12 cellular contexts compared by ENCODE assay signal in the genomic region with DNA sequence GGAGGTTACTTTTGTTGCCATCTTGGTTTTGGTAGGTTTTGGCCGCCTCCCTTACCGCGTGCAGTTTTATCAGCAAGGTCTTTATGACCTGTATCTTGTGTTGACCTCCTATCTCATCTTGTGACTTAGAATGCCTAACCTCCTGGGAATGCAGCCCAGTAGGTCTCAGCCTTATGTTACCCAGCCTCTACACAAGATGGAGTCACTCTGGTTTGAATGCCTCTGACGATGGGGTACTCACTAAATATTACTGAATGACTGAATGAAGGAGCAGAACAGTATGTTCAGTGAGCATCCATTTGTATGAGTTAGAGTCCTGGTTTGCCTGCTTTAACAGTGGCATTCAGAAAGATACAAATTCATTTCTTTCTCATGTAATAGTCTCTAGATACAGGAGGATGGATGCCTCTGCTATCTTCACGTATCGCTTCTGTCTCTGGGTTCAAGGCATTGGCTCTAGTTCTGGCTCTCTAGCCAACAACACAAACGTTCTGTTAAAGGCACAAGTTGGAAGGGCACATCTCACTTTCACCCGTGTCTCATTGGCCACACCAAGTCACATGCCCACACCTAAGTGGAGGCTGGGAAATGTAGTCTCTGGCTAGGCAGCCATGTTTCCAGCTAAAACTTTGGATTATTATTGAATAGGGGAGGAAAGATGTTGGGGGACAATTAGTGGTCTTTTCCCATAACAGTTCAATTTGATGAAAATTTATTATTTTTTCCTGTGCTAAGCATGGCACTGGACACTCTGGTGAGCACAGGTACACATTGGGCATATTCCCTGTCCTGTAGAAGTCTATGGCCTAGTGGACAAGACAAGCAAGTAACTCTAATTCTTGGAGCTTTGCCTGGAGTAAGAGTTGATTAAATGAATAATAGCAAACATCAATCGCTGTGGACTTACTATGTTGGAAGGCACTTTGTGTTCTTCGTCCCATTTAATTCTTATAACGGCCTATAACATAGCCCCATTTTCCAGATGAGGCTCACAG.
A peak's percentile ranks its signal among the peaks of the same experiment; 100 is the strongest.
DNase-seq lines count a peak whose midpoint lies in the region; ATAC-seq, FAIRE-seq and TF ChIP-seq lines count a peak whose summit lies in the region.
"Had no signal": no experiment of that assay in that cellular context is flagged by ENCODE, and none has a peak within 500 bp of the region (broad histone marks: within the 10 kb centered on the region; RNA-seq: fewer than 3 reads in every experiment).

No MANE protein-coding gene starts in this region.

- in situ Hi-C loops in HepG2 (cut with HindIII; ENCODE audit: extremely low pct_ligation_motif_present, low pct_unique_long_range_greater_than_20kb), result no loop called here

- no peaks in the 10 kb centered on the region for H3K36me3 Mint-ChIP-seq in activated T-helper 17 cell treated with anti-CD3 and anti-CD28 coated beads, Interleukin-2, amount 50 U/mL, for 72 hours (ENCODE audit: low read depth)

- no peak overlapping the region for H3K4me3 Mint-ChIP-seq in activated T-helper 17 cell treated with anti-CD3 and anti-CD28 coated beads, Interleukin-2, amount 50 U/mL, for 72 hours
- H3K4me3 Mint-ChIP-seq: activated naive CD4-positive, alpha-beta T cell treated with anti-CD3 and anti-CD28 coated beads for 36 hours had no signal

- H3K9me3 ChIP-seq in HepG2 (ENCODE audit: low read length) (no peaks in the 10 kb centered on the region), suprapubic skin (no peaks in the 10 kb centered on the region), left ventricle myocardium inferior (replicated peaks) (no peaks in the 10 kb centered on the region)
- H3K9me3 ChIP-seq: prostate gland had no signal

- no peak overlapping the region for H3K4me2 ChIP-seq in HepG2 (ENCODE audit: low read depth, low read length)

- peaks cover 3% of the 10 kb centered on the region for H3K9me3 Mint-ChIP-seq in activated T-helper 17 cell treated with anti-CD3 and anti-CD28 coated beads, Interleukin-2, amount 50 U/mL, for 72 hours
- H3K9me3 Mint-ChIP-seq: activated naive CD4-positive, alpha-beta T cell treated with anti-CD3 and anti-CD28 coated beads for 36 hours had no signal

- H3K27me3 ChIP-seq in HepG2 (ENCODE audit: control insufficient read depth in 1 of 2, insufficient read depth in 2 of 2, low read length in 2 of 2) (no peaks in the 10 kb centered on the region), suprapubic skin (no peaks in the 10 kb centered on the region), left ventricle myocardium inferior (ENCODE audit: low read depth) (peaks cover 29% of the 10 kb centered on the region)

- intact Hi-C loops in HepG2 (cut with micrococcal nuclease; ENCODE audit: unreplicated experiment), result no loop called here
- intact Hi-C loops in cardiac septum (cut with DNase I), result no loop called here
- intact Hi-C loops in left ventricle myocardium inferior (cut with micrococcal nuclease), result no loop called here

- H3K4me1 ChIP-seq in HepG2 (ENCODE audit: insufficient read depth, low read length), result no peaks in the 10 kb centered on the region
- no peaks in the 10 kb centered on the region for H3K4me1 ChIP-seq in suprapubic skin
- no peaks in the 10 kb centered on the region for H3K4me1 ChIP-seq in left ventricle myocardium inferior
- H3K4me1 ChIP-seq: prostate gland had no signal

- FAIRE-seq in HepG2 (lab: Jason Lieb, UNC), result no peak

- no peak overlapping the region for H2AFZ ChIP-seq in HepG2 (ENCODE audit: low read length)

- TF ChIP-seq EP300 in Ishikawa (IDR thresholded peaks at IDR 0.05; ENCODE audit: borderline replicate concordance) (no peak), HepG2 (IDR thresholded peaks at IDR 0.05; ENCODE audit: low read depth in 2 of 2, low read length in 2 of 2) (no peak), HepG2 (CRISPR knock-in tag; IDR thresholded peaks at IDR 0.05; ENCODE audit: borderline replicate concordance) (no peak), suprapubic skin (IDR thresholded peaks at IDR 0.05) (no peak)

- no peaks in the 10 kb centered on the region for H3K36me3 ChIP-seq in HepG2 (replicated peaks in 1 of 2; ENCODE audit: control insufficient read depth in 1 of 2, insufficient read depth in 2 of 2, low read length in 2 of 2)
- H3K36me3 ChIP-seq in suprapubic skin, result no peaks in the 10 kb centered on the region
- H3K36me3 ChIP-seq in left ventricle myocardium inferior, result no peaks in the 10 kb centered on the region
- H3K36me3 ChIP-seq: prostate gland had no signal

- H3K4me1 Mint-ChIP-seq in activated T-helper 17 cell treated with anti-CD3 and anti-CD28 coated beads, Interleukin-2, amount 50 U/mL, for 72 hours, result peaks cover 7% of the 10 kb centered on the region

- no peaks in the 10 kb centered on the region for H4K20me1 ChIP-seq in HepG2 (ENCODE audit: insufficient read depth, low read length)

- peaks cover 9% of the 10 kb centered on the region for H3K27me3 Mint-ChIP-seq in activated T-helper 17 cell treated with anti-CD3 and anti-CD28 coated beads, Interleukin-2, amount 50 U/mL, for 72 hours

- TF ChIP-seq CTCF in HepG2 (CRISPR knock-in tag; IDR thresholded peaks at IDR 0.05) (no peak), suprapubic skin (IDR thresholded peaks at IDR 0.05) (no peak), left ventricle myocardium inferior (IDR thresholded peaks at IDR 0.05; ENCODE audit: borderline replicate concordance) (no peak)

- POLR2A ChIA-PET in HepG2 (lab: Yijun Ruan, JAX), result no interaction called here

- no peak overlapping the region for H3K9ac ChIP-seq in HepG2 (ENCODE audit: insufficient read depth, low read depth, low read length)

- no peak overlapping the region for H3K27ac ChIP-seq in HepG2 (ENCODE audit: extremely low read length, insufficient read depth, low read length)
- H3K27ac ChIP-seq in suprapubic skin, result no peak overlapping the region
- H3K27ac ChIP-seq in left ventricle myocardium inferior (replicated peaks), result no peak overlapping the region
- H3K27ac ChIP-seq: prostate gland had no signal

- peak; percentile 52 for ATAC-seq in activated T-helper 17 cell treated with anti-CD3 and anti-CD28 coated beads, Interleukin-2, amount 50 U/mL, for 72 hours (replicated peaks)
- ATAC-seq in HepG2, result peak; percentile 61; the same call in 2 of the 3 replicates

- 31% methylated on average over 11 of the region's 11 CpGs for WGBS in HepG2 (ENCODE audit: low lambda C conversion rate)
- WGBS in suprapubic skin, result 65% methylated on average over 11 of the region's 11 CpGs

- no peaks in the 10 kb centered on the region for H3K79me2 ChIP-seq in HepG2 (ENCODE audit: insufficient read depth, low read length)

- H3K4me3 ChIP-seq in HepG2 (replicated peaks in 1 of 3; ENCODE audit: insufficient read depth in 1 of 3, low read depth in 2 of 3, low read length in 3 of 3) (no peak overlapping the region), suprapubic skin (no peak overlapping the region), left ventricle myocardium inferior (no peak overlapping the region)
- H3K4me3 ChIP-seq: prostate gland had no signal

- CTCF ChIA-PET in HepG2 (lab: Yijun Ruan, JAX; ENCODE audit: low intra/inter-chr PET ratio, low total read pairs), result no interaction called here

- no TSS peak for BruUV-seq in HepG2 (replicated peaks; lab: Mats Ljungman, UMichigan)

- DNase-seq in DMS 273 treated with DMSO at 0.1 percent for 48 hours (lab: John Stamatoyannopoulos, UW) (peak; percentile 16), HepG2 (ENCODE audit: low spot score) (no peak), suprapubic skin (ENCODE audit: low spot score in 2 of 2) (no peak), cardiac septum (ENCODE audit: low spot score) (no peak), left ventricle myocardium inferior (no peak)
- DNase-seq in activated naive CD4-positive, alpha-beta T cell treated with Interleukin-2 at 50 U/mL for 16 hours, result no peak
- DNase-seq: activated naive CD4-positive, alpha-beta T cell treated with anti-CD3 and anti-CD28 coated beads for 36 hours; GDM1; T-helper 1 cell had no signal

- TF ChIP-seq RAD21 in Ishikawa (IDR thresholded peaks at IDR 0.05; ENCODE audit: low read depth) (no peak), HepG2 (CRISPR knock-in tag; IDR thresholded peaks at IDR 0.05) (no peak)

- TF ChIP-seq POLR2A in HepG2 (IDR thresholded peaks at IDR 0.05; ENCODE audit: insufficient read depth in 1 of 2, low read depth in 2 of 2, low read length in 2 of 2) (no peak), suprapubic skin (IDR thresholded peaks at IDR 0.05) (no peak)

- H3K27ac Mint-ChIP-seq in activated T-helper 17 cell treated with anti-CD3 and anti-CD28 coated beads, Interleukin-2, amount 50 U/mL, for 72 hours, result no peak overlapping the region
- H3K27ac Mint-ChIP-seq: activated naive CD4-positive, alpha-beta T cell treated with anti-CD3 and anti-CD28 coated beads for 36 hours had no signal

TF ChIP-seq in Ishikawa, 13 proteins besides CTCF, POLR2A, EP300 and RAD21:
- peak; percentile 90 for TF ChIP-seq YY1 (IDR thresholded peaks at IDR 0.05; ENCODE audit: low read depth)
- no peak for TF ChIP-seq EGR1 (IDR thresholded peaks at IDR 0.05)
- TF ChIP-seq, protein P1, sequence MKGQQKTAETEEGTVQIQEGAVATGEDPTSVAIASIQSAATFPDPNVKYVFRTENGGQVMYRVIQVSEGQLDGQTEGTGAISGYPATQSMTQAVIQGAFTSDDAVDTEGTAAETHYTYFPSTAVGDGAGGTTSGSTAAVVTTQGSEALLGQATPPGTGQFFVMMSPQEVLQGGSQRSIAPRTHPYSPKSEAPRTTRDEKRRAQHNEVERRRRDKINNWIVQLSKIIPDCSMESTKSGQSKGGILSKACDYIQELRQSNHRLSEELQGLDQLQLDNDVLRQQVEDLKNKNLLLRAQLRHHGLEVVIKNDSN (IDR thresholded peaks at IDR 0.05), result peak; percentile 96

TF ChIP-seq in HepG2, 621 proteins besides CTCF, POLR2A, EP300 and RAD21 (continues in another document):
- TF ChIP-seq RFX5 (IDR thresholded peaks at IDR 0.05; ENCODE audit: low read depth, low read length) (no peak), HOXA3 (CRISPR knock-in tag; IDR thresholded peaks at IDR 0.05) (no peak), GATA4 (IDR thresholded peaks at IDR 0.05; ENCODE audit: borderline replicate concordance, low read depth) (no peak), PHF8 (CRISPR knock-in tag; IDR thresholded peaks at IDR 0.05) (no peak)
- TF ChIP-seq, protein P2, sequence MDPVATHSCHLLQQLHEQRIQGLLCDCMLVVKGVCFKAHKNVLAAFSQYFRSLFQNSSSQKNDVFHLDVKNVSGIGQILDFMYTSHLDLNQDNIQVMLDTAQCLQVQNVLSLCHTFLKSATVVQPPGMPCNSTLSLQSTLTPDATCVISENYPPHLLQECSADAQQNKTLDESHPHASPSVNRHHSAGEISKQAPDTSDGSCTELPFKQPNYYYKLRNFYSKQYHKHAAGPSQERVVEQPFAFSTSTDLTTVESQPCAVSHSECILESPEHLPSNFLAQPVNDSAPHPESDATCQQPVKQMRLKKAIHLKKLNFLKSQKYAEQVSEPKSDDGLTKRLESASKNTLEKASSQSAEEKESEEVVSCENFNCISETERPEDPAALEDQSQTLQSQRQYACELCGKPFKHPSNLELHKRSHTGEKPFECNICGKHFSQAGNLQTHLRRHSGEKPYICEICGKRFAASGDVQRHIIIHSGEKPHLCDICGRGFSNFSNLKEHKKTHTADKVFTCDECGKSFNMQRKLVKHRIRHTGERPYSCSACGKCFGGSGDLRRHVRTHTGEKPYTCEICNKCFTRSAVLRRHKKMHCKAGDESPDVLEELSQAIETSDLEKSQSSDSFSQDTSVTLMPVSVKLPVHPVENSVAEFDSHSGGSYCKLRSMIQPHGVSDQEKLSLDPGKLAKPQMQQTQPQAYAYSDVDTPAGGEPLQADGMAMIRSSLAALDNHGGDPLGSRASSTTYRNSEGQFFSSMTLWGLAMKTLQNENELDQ (CRISPR knock-in tag; IDR thresholded peaks at IDR 0.05; ENCODE audit: borderline replicate concordance), result no peak
